15 cellular contexts compared by ENCODE assay signal in genomic region chr6:85556992-85557668, GRCh38. TPM values are rescaled to one million over a fixed set of nuclear protein-coding genes. Genes with fewer than 3 reads are reported as not detected.
DNase-seq lines count a peak whose midpoint lies in the region; ATAC-seq lines count a peak whose summit lies in the region.
"Had no signal": no experiment of that assay in that cellular context is flagged by ENCODE, and none has a peak within 500 bp of the region (broad histone marks: within the 10 kb centered on the region; RNA-seq: fewer than 3 reads in every experiment).

No MANE protein-coding gene starts in this region.

- H3K4me3 Mint-ChIP-seq in T-helper 17 cell, result no peak overlapping the region
- H3K4me3 Mint-ChIP-seq in stimulated activated naive B cell treated with anti-CD40 and anti-IgM and Interleukin-4, amounts not matched to agents 10 μg/mL and 1 μg/mL and 100 μg/mL, for 72 hours, result no peak overlapping the region
- H3K4me3 Mint-ChIP-seq: CD8-positive, alpha-beta T cell; IgD-negative memory B cell had no signal

- peaks cover 5% of the 10 kb centered on the region for H3K4me1 Mint-ChIP-seq in T-helper 17 cell
- H3K4me1 Mint-ChIP-seq in stimulated activated naive B cell treated with anti-CD40 and anti-IgM and Interleukin-4, amounts not matched to agents 10 μg/mL and 1 μg/mL and 100 μg/mL, for 72 hours, result no peaks in the 10 kb centered on the region
- H3K4me1 Mint-ChIP-seq: IgD-negative memory B cell had no signal

- no peak for DNase-seq in T-helper 17 cell
- no peak for DNase-seq in stimulated activated CD4-positive, alpha-beta T cell treated with anti-CD3 and anti-CD28 coated beads, Interleukin-2, amount 100 ng/mL, for 24 hours
- DNase-seq in amniotic stem cell (lab: John Stamatoyannopoulos, UW), result no peak
- DNase-seq in stimulated activated naive B cell treated with anti-CD40 and anti-IgM and Interleukin-4, amounts not matched to agents 10 μg/mL and 1 μg/mL and 100 μg/mL, for 72 hours, result no peak
- DNase-seq: BE2C; CD8-positive, alpha-beta T cell; COR-L47; DMS153; DMS79 treated with DMSO at 0.1 percent for 48 hours; EL had no signal

- no peaks in the 10 kb centered on the region for H3K9me3 Mint-ChIP-seq in stimulated activated naive B cell treated with anti-CD40 and anti-IgM and Interleukin-4, amounts not matched to agents 10 μg/mL and 1 μg/mL and 100 μg/mL, for 72 hours
- H3K9me3 Mint-ChIP-seq: CD8-positive, alpha-beta T cell; IgD-negative memory B cell had no signal

- peaks cover 12% of the 10 kb centered on the region for H3K36me3 Mint-ChIP-seq in T-helper 17 cell (ENCODE audit: low read depth)
- H3K36me3 Mint-ChIP-seq in stimulated activated naive B cell treated with anti-CD40 and anti-IgM and Interleukin-4, amounts not matched to agents 10 μg/mL and 1 μg/mL and 100 μg/mL, for 72 hours, result peaks cover 22 to 37% of the 10 kb centered on the region in 2 donors

- peak; percentile 88 for ATAC-seq in GM18870 (IDR thresholded peaks at IDR 0.05; ENCODE audit: unreplicated experiment)
- ATAC-seq in GM21515 (IDR thresholded peaks at IDR 0.05; ENCODE audit: unreplicated experiment), result peak; percentile 78
- ATAC-seq in T-helper 17 cell, result no peak
- no peak for ATAC-seq in stimulated activated naive B cell treated with anti-CD40 and anti-IgM and Interleukin-4, amounts not matched to agents 10 μg/mL and 1 μg/mL and 100 μg/mL, for 72 hours (replicated peaks)
- ATAC-seq: A549; CD8-positive, alpha-beta T cell; HCT116 had no signal

- H3K27me3 Mint-ChIP-seq in T-helper 17 cell, result no peaks in the 10 kb centered on the region
- H3K27me3 Mint-ChIP-seq in stimulated activated naive B cell treated with anti-CD40 and anti-IgM and Interleukin-4, amounts not matched to agents 10 μg/mL and 1 μg/mL and 100 μg/mL, for 72 hours, result no peaks in the 10 kb centered on the region
- H3K27me3 Mint-ChIP-seq: IgD-negative memory B cell had no signal

- peak overlapping the region; percentile 66 for H3K27ac Mint-ChIP-seq in T-helper 17 cell
- H3K27ac Mint-ChIP-seq in stimulated activated naive B cell treated with anti-CD40 and anti-IgM and Interleukin-4, amounts not matched to agents 10 μg/mL and 1 μg/mL and 100 μg/mL, for 72 hours, result no peak overlapping the region
- H3K27ac Mint-ChIP-seq: CD8-positive, alpha-beta T cell had no signal

- no peaks in the 10 kb centered on the region for H3K9me3 ChIP-seq in T-helper 17 cell (ENCODE audit: control insufficient read depth, low read length, poor library complexity, severe bottlenecking)
- H3K9me3 ChIP-seq: A549, BE2C had no signal

RNA-seq across cellular contexts. Expression of gene SNX14, which starts 36.5 kb away (rescaled TPM):
- total RNA-seq in T-helper 17 cell, result 10 to 100 TPM; 35.8 to 36.7 TPM

Comparison
In these comparisons a context has a peak if more than half of its experiments do, and no peak if none do; other contexts are left out.
1. ATAC-seq: peak in GM18870 (single experiment) and GM21515 (single experiment); none in T-helper 17 cell (single experiment) and stimulated activated naive B cell treated with anti-CD40 and anti-IgM and Interleukin-4, amounts not matched to agents 10 μg/mL and 1 μg/mL and 100 μg/mL, for 72 hours (0 of 2).